11 cellular contexts compared by ENCODE assay signal in the genomic region with DNA sequence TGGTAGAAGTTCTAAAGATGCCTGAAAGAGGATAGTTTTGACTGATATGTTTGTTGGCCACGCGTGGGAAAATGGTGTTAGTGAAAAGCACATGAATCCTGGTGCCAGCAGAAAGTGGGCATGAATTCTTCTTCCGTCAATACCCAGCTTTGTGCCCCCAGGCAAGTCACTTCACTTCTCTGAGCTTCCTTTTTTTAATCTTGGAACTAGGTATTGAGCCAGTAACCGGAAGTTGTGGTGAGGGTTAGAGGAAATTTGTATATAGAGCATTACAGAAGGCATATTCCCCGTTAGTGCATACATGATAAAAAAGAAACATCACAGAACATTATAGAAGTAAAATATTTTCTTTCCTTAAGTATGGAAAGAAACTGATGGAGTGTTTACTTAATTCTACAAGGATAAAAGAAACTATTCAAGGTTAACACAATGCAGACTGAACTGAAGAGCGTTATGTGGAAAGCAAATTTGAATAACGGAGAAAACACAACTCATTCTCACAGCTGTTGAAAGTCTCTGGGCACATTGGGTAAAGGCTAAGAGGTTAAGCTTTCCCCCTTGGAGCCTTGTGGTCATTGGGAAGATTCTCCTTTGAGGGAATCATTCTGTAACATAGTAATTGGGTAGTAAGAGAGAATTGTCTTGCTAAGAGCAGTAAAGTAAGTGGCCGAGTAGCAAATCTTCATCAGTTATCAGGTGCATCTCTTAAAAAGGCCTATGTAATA.
DNase-seq lines count a peak whose midpoint lies in the region; ATAC-seq, FAIRE-seq and TF ChIP-seq lines count a peak whose summit lies in the region.
"Had no signal": no experiment of that assay in that cellular context is flagged by ENCODE, and none has a peak within 500 bp of the region (broad histone marks: within the 10 kb centered on the region; RNA-seq: fewer than 3 reads in every experiment).

No MANE protein-coding gene starts in this region.

- no peaks in the 10 kb centered on the region for H3K36me3 Mint-ChIP-seq in stimulated activated naive CD8-positive, alpha-beta T cell treated with anti-CD3 and anti-CD28 coated beads, Interleukin-15, Interleukin-2, amounts not matched to agents 100 ng/mL and 50 ng/mL, for 24 hours (ENCODE audit: low read depth)

- CTCF ChIA-PET in GM12878 (lab: Yijun Ruan, JAX), result interaction anchor here (0.6 to 2.3 kb wide), 9 partner anchors 9 to 69 kb away, joined by 3 to 11 read pairs (median 3); no protein-coding TSS in a partner anchor

- peaks cover 82% of the 10 kb centered on the region for H3K4me1 Mint-ChIP-seq in stimulated activated naive CD8-positive, alpha-beta T cell treated with anti-CD3 and anti-CD28 coated beads, Interleukin-15, Interleukin-2, amounts not matched to agents 100 ng/mL and 50 ng/mL, for 24 hours (ENCODE audit: low read depth)

- no peak for TF ChIP-seq EP300 in GM12878 (IDR thresholded peaks at IDR 0.05; ENCODE audit: borderline replicate concordance in 1 of 2, control insufficient read depth in 1 of 2, low read depth in 2 of 2, low read length in 2 of 2)

- H3K9me3 ChIP-seq in GM12878 (replicated peaks; ENCODE audit: control insufficient read depth, insufficient read depth, low read length), result no peaks in the 10 kb centered on the region; the same call in 2 of the 3 replicates
- H3K9me3 ChIP-seq: adrenal gland had no signal

- H3K4me1 ChIP-seq in GM12878 (ENCODE audit: control insufficient read depth, insufficient read depth, low read length), result peaks cover 27% of the 10 kb centered on the region
- H3K4me1 ChIP-seq: adrenal gland had no signal

- BruUV-seq in GM12878 (replicated peaks; lab: Mats Ljungman, UMichigan), result no TSS peak

- ATAC-seq in stimulated activated naive CD8-positive, alpha-beta T cell treated with anti-CD3 and anti-CD28 coated beads, Interleukin-15, Interleukin-2, amounts not matched to agents 100 U/mL and 50 U/mL, for 24 hours, result no peak
- ATAC-seq in GM12878, result peak; percentile 58
- ATAC-seq in GM21737 (IDR thresholded peaks at IDR 0.05; ENCODE audit: unreplicated experiment), result no peak

- H3K4me3 ChIP-seq in GM12878, result no peak overlapping the region; the same call in 1 of the 2 replicates
- H3K4me3 ChIP-seq in H7 (ENCODE audit: insufficient read depth, low read depth, low read length), result no peak overlapping the region
- H3K4me3 ChIP-seq: adrenal gland had no signal

- peak overlapping the region; percentile 37; the same call in 1 of the 2 replicates for H3K9ac ChIP-seq in GM12878 (ENCODE audit: control insufficient read depth, insufficient read depth, low read length)

- no peaks in the 10 kb centered on the region for H3K27me3 ChIP-seq in GM12878 (replicated peaks in 1 of 2; ENCODE audit: control insufficient read depth in 2 of 2, insufficient read depth in 2 of 2, low read length in 1 of 2)
- H3K27me3 ChIP-seq in H7 (ENCODE audit: control insufficient read depth, insufficient read depth, low read length), result no peaks in the 10 kb centered on the region
- H3K27me3 ChIP-seq: adrenal gland had no signal

- intact Hi-C loops in GM12878 (cut with micrococcal nuclease; ENCODE audit: unreplicated experiment), result no loop called here

- DNase-seq in stimulated activated naive CD8-positive, alpha-beta T cell treated with anti-CD3 and anti-CD28 coated beads, Interleukin-15, Interleukin-2, amounts not matched to agents 100 U/mL and 50 U/mL, for 24 hours, result no peak
- peak; percentile 79 for DNase-seq in NAMALWA (ENCODE audit: low spot score)
- DNase-seq in GM12878 (ENCODE audit: low read depth, low spot score), result no peak
- DNase-seq in hippocampal formation (lab: John Stamatoyannopoulos, UW), result no peak
- DNase-seq in H7, result no peak
- no peak for DNase-seq in islet precursor cell
- DNase-seq: stimulated activated CD4-positive, alpha-beta T cell treated with anti-CD3 and anti-CD28 coated beads, Interleukin-4, amount 100 ng/mL, for 24 hours had no signal

- H4K20me1 ChIP-seq in GM12878 (ENCODE audit: control insufficient read depth, insufficient read depth), result no peaks in the 10 kb centered on the region

- SMC1A ChIA-PET in GM12878 (lab: Charles Lee; ENCODE audit: uncharacterized antibody, unreplicated experiment), result interaction anchor here (0.8 to 7.6 kb wide), 16 partner anchors 15 to 268 kb away, joined by 3 to 133 read pairs (median 4); no protein-coding TSS in a partner anchor

- RAD21 ChIA-PET in GM12878 (lab: Charles Lee; ENCODE audit: unreplicated experiment), result interaction anchor here (0.6 to 3.9 kb wide), 23 partner anchors 11 to 308 kb away, joined by 3 to 26 read pairs (median 3); no protein-coding TSS in a partner anchor

- H2AFZ ChIP-seq in GM12878 (ENCODE audit: control insufficient read depth, low read depth, low read length), result peak overlapping the region; percentile 46

- no peak for TF ChIP-seq POLR2A in GM12878 (IDR thresholded peaks at IDR 0.05; ENCODE audit: low read depth, low read length)

- in situ Hi-C loops in GM12878 (cut with MboI), result loop anchor here (10.0 kb wide), 1 partner anchor 262 kb away; no protein-coding TSS in a partner anchor

- no peaks in the 10 kb centered on the region for H3K27me3 Mint-ChIP-seq in stimulated activated naive CD8-positive, alpha-beta T cell treated with anti-CD3 and anti-CD28 coated beads, Interleukin-15, Interleukin-2, amounts not matched to agents 100 ng/mL and 50 ng/mL, for 24 hours

- no peaks in the 10 kb centered on the region for H3K9me3 Mint-ChIP-seq in stimulated activated naive CD8-positive, alpha-beta T cell treated with anti-CD3 and anti-CD28 coated beads, Interleukin-15, Interleukin-2, amounts not matched to agents 100 ng/mL and 50 ng/mL, for 24 hours

- no peak for TF ChIP-seq RAD21 in GM12878 (IDR thresholded peaks at IDR 0.05; ENCODE audit: insufficient read depth, low read depth, low read length)

- no peaks in the 10 kb centered on the region for H3K36me3 ChIP-seq in GM12878 (ENCODE audit: control insufficient read depth in 2 of 2, insufficient read depth in 2 of 2, low read length in 1 of 2)
- H3K36me3 ChIP-seq in H7 (replicated peaks; ENCODE audit: control insufficient read depth, insufficient read depth, low read length), result no peaks in the 10 kb centered on the region
- H3K36me3 ChIP-seq: adrenal gland had no signal

- FAIRE-seq in GM12878 (lab: Jason Lieb, UNC), result peak; percentile 68

- peak overlapping the region; percentile 79 for H3K27ac ChIP-seq in GM12878 (ENCODE audit: control insufficient read depth, insufficient read depth)
- H3K27ac ChIP-seq: adrenal gland, C4-2B had no signal

- no peaks in the 10 kb centered on the region for H3K79me2 ChIP-seq in GM12878 (ENCODE audit: control insufficient read depth, insufficient read depth, low read length)

- peak overlapping the region; percentile 90 for H3K4me2 ChIP-seq in GM12878 (ENCODE audit: control insufficient read depth, insufficient read depth)

- peak overlapping the region; percentile 71 for H3K27ac Mint-ChIP-seq in stimulated activated naive CD8-positive, alpha-beta T cell treated with anti-CD3 and anti-CD28 coated beads, Interleukin-15, Interleukin-2, amounts not matched to agents 100 ng/mL and 50 ng/mL, for 24 hours

- WGBS in GM12878 (ENCODE audit: insufficient coverage, insufficient replicate concordance, low lambda C conversion rate, missing lambda C conversion rate), result 1% methylated on average over 8 of the region's 8 CpGs

- H3K4me3 Mint-ChIP-seq in stimulated activated naive CD8-positive, alpha-beta T cell treated with anti-CD3 and anti-CD28 coated beads, Interleukin-15, Interleukin-2, amounts not matched to agents 100 ng/mL and 50 ng/mL, for 24 hours, result peak overlapping the region; percentile 57

- no peak for TF ChIP-seq CTCF in GM12878 (IDR thresholded peaks at IDR 0.05 in 2 of 3, conservative IDR thresholded peaks at IDR 0.05 in 1 of 3; ENCODE audit: control insufficient read depth in 2 of 3, extremely low read depth in 1 of 3, insufficient read depth in 1 of 3, low read depth in 3 of 3, low read length in 3 of 3)

- POLR2A ChIA-PET in GM12878 (lab: Charles Lee), result interaction anchor here (0.7 to 2.3 kb wide), 9 partner anchors 8 to 252 kb away, joined by 3 to 8 read pairs (median 4); no protein-coding TSS in a partner anchor

TF ChIP-seq in GM12878, 131 proteins besides CTCF, POLR2A, EP300 and RAD21 (continues in another document):
- TF ChIP-seq MTA2 (IDR thresholded peaks at IDR 0.05; ENCODE audit: low read depth), result no peak
- no peak for TF ChIP-seq IRF5 (IDR thresholded peaks at IDR 0.05; ENCODE audit: borderline replicate concordance)
- TF ChIP-seq REST (IDR thresholded peaks at IDR 0.05; ENCODE audit: low read depth, low read length), result no peak
